ENCODE assay signal across 8 cellular contexts in genomic region chr6:20403080-20403765, GRCh38. TPM values are rescaled to one million over a fixed set of nuclear protein-coding genes. Genes with fewer than 3 reads are reported as not detected.
DNase-seq lines count a peak whose midpoint lies in the region; ATAC-seq, FAIRE-seq and TF ChIP-seq lines count a peak whose summit lies in the region.

No MANE protein-coding gene starts in this region.

- no peaks in the 10 kb centered on the region for H3K27me3 Mint-ChIP-seq in T-helper 1 cell treated with Interleukin-12 subunit alpha and Interleukin-12 subunit beta and Interleukin-4 antibody, amounts not matched to agents 30 μg/mL and 1 μg/mL, for 36 hours (ENCODE audit: low read depth)

- H3K4me1 ChIP-seq in right atrium auricular region, result peaks cover 0 to 9% of the 10 kb centered on the region in 2 donors
- H3K4me1 ChIP-seq in vagina, result peaks cover 12% of the 10 kb centered on the region

- H3K27me3 ChIP-seq in right atrium auricular region, result no peaks in the 10 kb centered on the region
- no peaks in the 10 kb centered on the region for H3K27me3 ChIP-seq in vagina

- intact Hi-C loops in vagina (cut with DNase I), result loop anchor here (2.0 kb wide), 1 partner anchor 132 kb away; the partner anchor contains the start of gene CDKAL1

- no peaks in the 10 kb centered on the region for H3K9me3 Mint-ChIP-seq in T-helper 1 cell treated with Interleukin-12 subunit alpha and Interleukin-12 subunit beta and Interleukin-4 antibody, amounts not matched to agents 30 μg/mL and 1 μg/mL, for 36 hours

- TF ChIP-seq CTCF in right atrium auricular region (IDR thresholded peaks at IDR 0.05) (no peak), vagina (IDR thresholded peaks at IDR 0.05) (no peak)

- FAIRE-seq in GM12891 (lab: Jason Lieb, UNC), result peak; percentile 91

- peak overlapping the region; percentile 94 for H3K4me3 Mint-ChIP-seq in T-helper 1 cell treated with Interleukin-12 subunit alpha and Interleukin-12 subunit beta and Interleukin-4 antibody, amounts not matched to agents 30 μg/mL and 1 μg/mL, for 36 hours

- peak overlapping the region; percentile 84 for H3K27ac Mint-ChIP-seq in T-helper 1 cell treated with Interleukin-12 subunit alpha and Interleukin-12 subunit beta and Interleukin-4 antibody, amounts not matched to agents 30 μg/mL and 1 μg/mL, for 36 hours

- TF ChIP-seq POLR2A in GM12891 (IDR thresholded peaks at IDR 0.05; ENCODE audit: low read depth, low read length), result no peak
- no peak for TF ChIP-seq POLR2A in vagina (IDR thresholded peaks at IDR 0.05)

- DNase-seq in GM12891 (ENCODE audit: insufficient read length, low spot score) (peak; percentile 62), NCI-H1092 treated with DMSO at 0.1 percent for 48 hours (lab: John Stamatoyannopoulos, UW) (peak; percentile 47), amniotic stem cell (lab: John Stamatoyannopoulos, UW) (peak; percentile 76), right atrium auricular region (ENCODE audit: low spot score) (peak; percentile 87), putamen (ENCODE audit: low spot score) (peak; percentile 72), vagina (ENCODE audit: extremely low spot score in 2 of 2) (no peak)

- H3K27ac ChIP-seq in right atrium auricular region (peak overlapping the region; percentile 95 to 96), vagina (peak overlapping the region; percentile 88)

- H3K4me1 Mint-ChIP-seq in T-helper 1 cell treated with Interleukin-12 subunit alpha and Interleukin-12 subunit beta and Interleukin-4 antibody, amounts not matched to agents 30 μg/mL and 1 μg/mL, for 36 hours (ENCODE audit: low read depth), result peaks cover 61% of the 10 kb centered on the region

- H3K36me3 ChIP-seq in right atrium auricular region (no peaks in the 10 kb centered on the region), vagina (no peaks in the 10 kb centered on the region)

- H3K9me3 ChIP-seq in right atrium auricular region (no peaks in the 10 kb centered on the region), vagina (no peaks in the 10 kb centered on the region)

- peaks cover 28% of the 10 kb centered on the region for H3K36me3 Mint-ChIP-seq in T-helper 1 cell treated with Interleukin-12 subunit alpha and Interleukin-12 subunit beta and Interleukin-4 antibody, amounts not matched to agents 30 μg/mL and 1 μg/mL, for 36 hours (ENCODE audit: low read depth)

- ATAC-seq in HG02623 (IDR thresholded peaks at IDR 0.05; ENCODE audit: unreplicated experiment), result peak; percentile 42

- H3K4me3 ChIP-seq in right atrium auricular region (peak overlapping the region; percentile 82 to 91), vagina (peak overlapping the region; percentile 90)

TF ChIP-seq in GM12891, 5 proteins besides CTCF, POLR2A, EP300 and RAD21:
- TF ChIP-seq SPI1 (IDR thresholded peaks at IDR 0.05; ENCODE audit: low read depth, low read length) (peak; percentile 7; the same call in 1 of the 2 replicates), POLR2AphosphoS5 (IDR thresholded peaks at IDR 0.05; ENCODE audit: low read depth, low read length) (no peak), TAF1 (IDR thresholded peaks at IDR 0.05; ENCODE audit: low read depth, low read length) (0 out of 2 replicates have a peak, but pooled peaks have one; percentile 4)

RNA-seq across cellular contexts. Expression of gene E2F3, which starts 1.5 kb away (rescaled TPM):
- 3.8 TPM for polyA plus RNA-seq in GM12891 (2012; ENCODE audit: low read depth, missing spikeins)
- 1 to 10 TPM; 6.0 to 6.4 TPM for total RNA-seq in right atrium auricular region
- total RNA-seq in vagina, result 4.4 TPM

Comparison
In these comparisons a context has a peak if more than half of its experiments do, and no peak if none do; other contexts are left out.
1. DNase-seq: peak in GM12891 (single experiment), NCI-H1092 treated with DMSO at 0.1 percent for 48 hours (single experiment), amniotic stem cell (single experiment), right atrium auricular region (single experiment) and putamen (single experiment); none in vagina (0 of 2).